Comparison of ENCODE assay signal across 1 cellular context in genomic region chr17:57986841-57987581, GRCh38.
A peak's percentile ranks its signal among the peaks of the same experiment; 100 is the strongest.
TF ChIP-seq lines count a peak whose summit lies in the region.

No MANE protein-coding gene starts in this region.

TF ChIP-seq in IMR-90, 13 proteins besides CTCF, POLR2A, EP300 and RAD21 (continued from another document):
- TF ChIP-seq SMC3 (IDR thresholded peaks at IDR 0.05; ENCODE audit: low read depth, low read length), result peak; percentile 1; the same call in 1 of the 2 replicates
- TF ChIP-seq BHLHE40 (IDR thresholded peaks at IDR 0.05; ENCODE audit: low read depth, low read length), result no peak; the same call in 1 of the 2 replicates
- no peak for TF ChIP-seq MXI1 (IDR thresholded peaks at IDR 0.05; ENCODE audit: borderline replicate concordance, low read depth, low read length)
- TF ChIP-seq NFE2L2 (IDR thresholded peaks at IDR 0.05; ENCODE audit: low read depth, low read length), result no peak
